Comparison of ENCODE assay signal across 23 cellular contexts in genomic region chr17:62818491-62818890, GRCh38. TPM values are rescaled to one million over a fixed set of nuclear protein-coding genes. Genes with fewer than 3 reads are reported as not detected.
"Had no signal": no experiment of that assay in that cellular context is flagged by ENCODE, and none has a peak within 500 bp of the region (broad histone marks: within the 10 kb centered on the region; RNA-seq: fewer than 3 reads in every experiment).

No MANE protein-coding gene starts in this region.

- H3K4me1 Mint-ChIP-seq: activated B cell treated with CpG ODN at 0.5 μM for 24 hours; central memory CD8-positive, alpha-beta T cell had no signal

- DNase-seq: activated B cell treated with CpG ODN at 0.5 μM for 24 hours; activated CD4-positive, alpha-beta T cell treated with anti-CD3 and anti-CD28 coated beads for 48 hours; activated CD8-positive, alpha-beta T cell treated with anti-CD3 and anti-CD28 coated beads, Interleukin-2, amount 10 ng/mL, durations not matched to agents 7 days and 5 days; activated gamma-delta T cell treated with Interleukin-2 at 50 U/mL for 16 hours; activated naive CD8-positive, alpha-beta T cell treated with anti-CD3 and anti-CD28 coated beads for 36 hours; amygdala; cortex of kidney; effector CD4-positive, alpha-beta T cell; foreskin keratinocyte; left colon; natural killer cell; occipital lobe; right cardiac atrium; small intestine; stimulated activated CD4-positive, alpha-beta T cell treated with anti-CD3 and anti-CD28 coated beads, Interleukin-4, amount 100 ng/mL, for 4 hours; stimulated activated CD8-positive, alpha-beta memory T cell treated with anti-CD3 and anti-CD28 coated beads, Interleukin-4, amount 100 ng/mL, for 48 hours had no signal

- H3K27ac Mint-ChIP-seq: activated B cell treated with CpG ODN at 0.5 μM for 24 hours; activated CD8-positive, alpha-beta T cell treated with anti-CD3 and anti-CD28 coated beads, Interleukin-2, amount 10 ng/mL, durations not matched to agents 7 days and 5 days; activated naive CD8-positive, alpha-beta T cell treated with anti-CD3 and anti-CD28 coated beads for 36 hours; natural killer cell; progenitor cell of endocrine pancreas; stimulated activated naive CD8-positive, alpha-beta T cell treated with anti-CD3 and anti-CD28 coated beads, Interleukin-15, Interleukin-2, amounts not matched to agents 100 ng/mL and 50 ng/mL, for 24 hours had no signal

- H3K27me3 ChIP-seq: foreskin keratinocyte had no signal

- H3K4me3 Mint-ChIP-seq: activated B cell treated with CpG ODN at 0.5 μM for 24 hours; activated CD8-positive, alpha-beta T cell treated with anti-CD3 and anti-CD28 coated beads, Interleukin-2, amount 10 ng/mL, durations not matched to agents 7 days and 5 days; activated naive CD8-positive, alpha-beta T cell treated with anti-CD3 and anti-CD28 coated beads for 36 hours; brain; central memory CD8-positive, alpha-beta T cell; natural killer cell; stimulated activated naive CD8-positive, alpha-beta T cell treated with anti-CD3 and anti-CD28 coated beads, Interleukin-15, Interleukin-2, amounts not matched to agents 100 ng/mL and 50 ng/mL, for 24 hours had no signal

- H3K36me3 Mint-ChIP-seq: natural killer cell had no signal

- FAIRE-seq: small intestine, TTC549 had no signal

- H3K9me3 Mint-ChIP-seq: natural killer cell had no signal

- H3K4me3 ChIP-seq: lung had no signal

RNA-seq across cellular contexts. Expression of gene MARCHF10, which starts 10.4 kb away (rescaled TPM):
- total RNA-seq: activated B cell treated with CpG ODN at 0.5 μM for 24 hours; activated CD8-positive, alpha-beta T cell treated with anti-CD3 and anti-CD28 coated beads, Interleukin-2, amount 10 ng/mL, durations not matched to agents 7 days and 5 days; activated naive CD8-positive, alpha-beta T cell treated with anti-CD3 and anti-CD28 coated beads for 36 hours; foreskin keratinocyte; left colon; progenitor cell of endocrine pancreas; right cardiac atrium; T-helper 2 cell treated with Interferon-gamma antibody and Interleukin-4, amounts not matched to agents 100 ng/mL and 5 ng/mL, for 36 hours had no signal
